ENCODE assay signal across 1 cellular context in genomic region chr10:4121531-4122380, GRCh38.
TF ChIP-seq lines count a peak whose summit lies in the region.

No MANE protein-coding gene starts in this region.

TF ChIP-seq in GM23338, 12 proteins besides CTCF, POLR2A, EP300 and RAD21 (continued from another document):
- TF ChIP-seq ZNF462 (CRISPR knock-in tag; IDR thresholded peaks at IDR 0.05), result no peak
